ENCODE assay signal across 25 cellular contexts in genomic region chr11:101666916-101667315, GRCh38.
"Had no signal": no experiment of that assay in that cellular context is flagged by ENCODE, and none has a peak within 500 bp of the region (broad histone marks: within the 10 kb centered on the region; RNA-seq: fewer than 3 reads in every experiment).

No MANE protein-coding gene starts in this region.

- H3K27ac ChIP-seq: neural progenitor cell, ovary, parathyroid adenoma, psoas muscle, right lobe of liver, sigmoid colon, stomach, thoracic aorta, thyroid gland, tibial nerve, upper lobe of left lung, vagina had no signal

- H3K4me1 ChIP-seq: neural progenitor cell, parathyroid adenoma, psoas muscle, right lobe of liver, sigmoid colon, stomach, thyroid gland, tibial nerve, upper lobe of left lung, vagina had no signal

- H3K9me3 ChIP-seq: ovary, psoas muscle, right lobe of liver, sigmoid colon, thoracic aorta, thyroid gland, tibial nerve, upper lobe of left lung, vagina had no signal

- FAIRE-seq: small intestine, urothelium cell line had no signal

- DNase-seq: occipital lobe; ovary; posterior cingulate gyrus; psoas muscle; right cardiac atrium; right lobe of liver; sigmoid colon; small intestine; stimulated activated CD4-positive, alpha-beta T cell treated with anti-CD3 and anti-CD28 coated beads, Interleukin-15, amount 100 ng/mL, for 24 hours; stimulated activated CD4-positive, alpha-beta T cell treated with anti-CD3 and anti-CD28 coated beads, Interleukin-2, amount 100 ng/mL, for 24 hours; stimulated activated CD4-positive, alpha-beta T cell treated with anti-CD3 and anti-CD28 coated beads, Interleukin-2, amount 100 ng/mL, for 48 hours; stimulated activated CD4-positive, alpha-beta T cell treated with anti-CD3 and anti-CD28 coated beads, Interleukin-4, amount 100 ng/mL, for 24 hours; stimulated activated naive B cell treated with anti-CD40 and anti-IgM and Interleukin-4, amounts not matched to agents 10 μg/mL and 1 μg/mL and 100 μg/mL, for 72 hours; stimulated activated naive CD4-positive, alpha-beta T cell treated with Interleukin-2 at 50 U/mL for 16 hours; stomach; thyroid gland; trophoblast cell; upper lobe of left lung had no signal

- H3K4me3 ChIP-seq: neural progenitor cell, ovary, psoas muscle, right lobe of liver, sigmoid colon, stomach, thoracic aorta, thyroid gland, tibial nerve, upper lobe of left lung, vagina had no signal

- H3K27me3 ChIP-seq: neural progenitor cell, ovary, right lobe of liver, sigmoid colon, stomach, thyroid gland, tibial nerve, upper lobe of left lung, vagina had no signal

- ATAC-seq: psoas muscle; right cardiac atrium; right lobe of liver; stimulated activated effector memory CD8-positive, alpha-beta T cell treated with anti-CD3 and anti-CD28 coated beads, Interleukin-12 subunit alpha, Interleukin-12 subunit beta, amount 100 ng/mL, for 72 hours; stimulated activated naive B cell treated with anti-CD40 and anti-IgM and Interleukin-4, amounts not matched to agents 10 μg/mL and 1 μg/mL and 100 μg/mL, for 72 hours had no signal

- H3K4me2 ChIP-seq: neural progenitor cell had no signal

- H3K36me3 ChIP-seq: neural progenitor cell, ovary, right lobe of liver, sigmoid colon, stomach, thoracic aorta, thyroid gland, tibial nerve, upper lobe of left lung, vagina had no signal
